In the genomic region with DNA sequence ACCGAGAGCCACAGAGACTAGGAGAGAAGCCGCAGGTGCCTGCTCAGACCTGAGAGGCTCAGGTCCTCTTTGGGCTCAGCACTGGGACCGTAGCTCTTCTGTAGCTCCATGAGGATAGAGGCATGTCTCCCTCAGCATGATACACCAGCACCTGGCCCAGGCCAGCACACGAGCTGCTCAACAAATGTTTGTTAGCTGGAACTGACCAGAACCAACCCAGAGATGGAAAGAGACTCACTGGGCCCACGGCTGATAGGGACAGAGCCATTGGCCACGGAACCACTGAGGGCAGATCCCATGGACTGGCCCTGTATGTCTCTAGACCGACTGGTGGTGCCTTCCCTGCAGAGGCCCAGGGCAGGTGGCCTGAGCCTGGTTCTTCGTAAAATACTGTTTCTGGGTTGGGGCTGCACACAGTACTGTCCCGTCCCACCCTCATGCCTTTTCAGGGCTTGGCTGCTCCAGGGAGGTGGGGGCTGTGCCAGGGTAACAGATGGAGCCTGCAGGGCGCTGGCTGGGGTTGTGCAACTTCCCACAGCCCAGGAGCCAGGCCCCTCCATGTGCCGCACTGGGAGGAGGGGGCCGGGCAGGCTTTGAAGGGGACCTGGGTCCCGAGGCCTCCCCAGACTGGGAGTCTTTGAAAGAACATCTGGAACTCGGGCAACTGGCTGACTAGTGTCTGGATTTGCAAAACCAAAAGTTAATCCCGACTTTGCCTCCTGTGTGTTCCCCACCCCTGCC, we compare ENCODE assay signal across 12 cellular contexts. TPM values are rescaled to one million over a fixed set of nuclear protein-coding genes. Genes with fewer than 3 reads are reported as not detected.
A peak's percentile ranks its signal among the peaks of the same experiment; 100 is the strongest.
DNase-seq lines count a peak whose midpoint lies in the region; ATAC-seq, FAIRE-seq and TF ChIP-seq lines count a peak whose summit lies in the region.
"Had no signal": no experiment of that assay in that cellular context is flagged by ENCODE, and none has a peak within 500 bp of the region (broad histone marks: within the 10 kb centered on the region; RNA-seq: fewer than 3 reads in every experiment).

No MANE protein-coding gene starts in this region.

- no peaks in the 10 kb centered on the region for H4K20me1 ChIP-seq in H1 (replicated peaks in 1 of 2; ENCODE audit: control insufficient read depth in 1 of 2, insufficient read depth in 2 of 2, low read length in 2 of 2)

- H3K56ac ChIP-seq in H1 (replicated peaks; ENCODE audit: insufficient read length, low read depth, low read length) = no peak overlapping the region

- no peak for ATAC-seq in heart left ventricle
- ATAC-seq in left cardiac atrium = no peak
- no peak for ATAC-seq in HG02623 (IDR thresholded peaks at IDR 0.05; ENCODE audit: unreplicated experiment)
- ATAC-seq in HG02973 (IDR thresholded peaks at IDR 0.05; ENCODE audit: unreplicated experiment) = no peak

- no peak for TF ChIP-seq RAD21 in H1 (IDR thresholded peaks at IDR 0.05 in 1 of 2, conservative IDR thresholded peaks at IDR 0.05 in 1 of 2; ENCODE audit: low read depth in 2 of 2, low read length in 2 of 2)

- H3K36me3 ChIP-seq in heart left ventricle = no peaks in the 10 kb centered on the region
- no peaks in the 10 kb centered on the region; a peak in 1 of 8 replicates for H3K36me3 ChIP-seq in H1 (ENCODE audit: control insufficient read depth in 2 of 4, insufficient read depth in 4 of 4, low read length in 3 of 4)
- H3K36me3 ChIP-seq in thymus (ENCODE audit: control insufficient read depth, insufficient read depth) = no peaks in the 10 kb centered on the region

- no peak overlapping the region for H2AK5ac ChIP-seq in H1 (ENCODE audit: low read depth, low read length)

- no peak overlapping the region for H2BK5ac ChIP-seq in H1 (ENCODE audit: low read depth, low read length)

- no peak overlapping the region for H3K4ac ChIP-seq in H1 (replicated peaks; ENCODE audit: insufficient read length, low read depth, low read length)

- no peak overlapping the region for H3K9ac ChIP-seq in H1 (replicated peaks in 1 of 4; ENCODE audit: extremely low read depth in 1 of 4, low read depth in 3 of 4, low read length in 3 of 4)

- no peak for FAIRE-seq in H1 (lab: Jason Lieb, UNC)
- FAIRE-seq: H54 had no signal

- POLR2A ChIA-PET in H1 (lab: Charles Lee; ENCODE audit: partially characterized antibody) = interaction anchor here (0.7 to 3.5 kb wide), 6 partner anchors 12 to 185 kb away, joined by 3 to 24 read pairs (median 3); no protein-coding TSS in a partner anchor

- H4K91ac ChIP-seq in H1 (replicated peaks; ENCODE audit: insufficient read length, low read length) = no peak overlapping the region

- H3K79me1 ChIP-seq in H1 (ENCODE audit: low read depth, low read length) = no peaks in the 10 kb centered on the region

- intact Hi-C loops in heart left ventricle (cut with DNase I) (no loop called here), left cardiac atrium (cut with DNase I) (loop anchor here in 1 of 2 donors (2.0 kb wide), 1 partner anchor 80 kb away; no protein-coding TSS in a partner anchor)

- H2BK20ac ChIP-seq in H1 (ENCODE audit: low read length) = no peak overlapping the region

- CTCF ChIA-PET in H1 (lab: Charles Lee; ENCODE audit: partially characterized antibody) = interaction anchor here (0.6 to 7.3 kb wide), 14 partner anchors 9 to 220 kb away, joined by 3 to 73 read pairs (median 10); partner anchors contain the start of genes LKAAEAR1, OPRL1, PRPF6 and RGS19

- no peaks in the 10 kb centered on the region for H3K79me2 ChIP-seq in H1 (ENCODE audit: control insufficient read depth in 1 of 2, insufficient read depth in 2 of 2, low read length in 2 of 2)

- DNase-seq in heart left ventricle = no peak
- DNase-seq in left cardiac atrium = no peak
- peak; percentile 29 for DNase-seq in NCI-H69 (lab: John Stamatoyannopoulos, UW)
- no peak for DNase-seq in H1 (ENCODE audit: low read depth in 1 of 2, low spot score in 2 of 2)
- DNase-seq in Ammon's horn (ENCODE audit: low spot score) = no peak
- DNase-seq: effector CD8-positive, alpha-beta T cell; immature natural killer cell; posterior cingulate gyrus had no signal

- H3K23ac ChIP-seq in H1 (ENCODE audit: insufficient read length) = no peak overlapping the region

- no peak for TF ChIP-seq EP300 in H1 (IDR thresholded peaks at IDR 0.05; ENCODE audit: borderline replicate concordance in 1 of 2, low read depth in 2 of 2, low read length in 2 of 2)

- H3K4me3 ChIP-seq in heart left ventricle (peak overlapping the region in 8 of 12 donors; percentile 42 to 61 (median 49)), H1 (ENCODE audit: extremely low read depth in 1 of 4, insufficient read depth in 2 of 4, low read depth in 3 of 4, low read length in 4 of 4) (peak overlapping the region in 1 of 4 experiments; percentile 66; a peak in 1 of 8 replicates), thymus (ENCODE audit: low read length) (peak overlapping the region; percentile 57)

- peaks cover 3% of the 10 kb centered on the region; the same call in 1 of the 2 replicates for H3K23me2 ChIP-seq in H1 (ENCODE audit: low read depth, low read length)

- TF ChIP-seq POLR2A in heart left ventricle (IDR thresholded peaks at IDR 0.05) (no peak), H1 (IDR thresholded peaks at IDR 0.05; ENCODE audit: control extremely low read depth in 1 of 2, low read depth in 2 of 2, low read length in 2 of 2) (no peak)

- 46 to 56% (median 52%) methylated on average over 12 to 15 of the region's 15 CpGs for WGBS in heart left ventricle, 4 donors
- 82% methylated on average over 15 of the region's 15 CpGs; no CpG with 5 or more reads in 1 of the 2 experiments for WGBS in H1 (ENCODE audit: extremely low coverage in 1 of 2, insufficient coverage in 1 of 2, insufficient read length in 1 of 2, insufficient replicate concordance in 2 of 2, low coverage in 1 of 2, low lambda C conversion rate in 2 of 2, missing lambda C conversion rate in 1 of 2), 2 experiments
- 42% methylated on average over 15 of the region's 15 CpGs for WGBS in thymus

- H3K4me1 ChIP-seq in heart left ventricle (peaks cover 8 to 61% (median 35%) of the 10 kb centered on the region in 12 donors), H1 (replicated peaks in 1 of 4; ENCODE audit: control insufficient read depth in 3 of 4, insufficient read depth in 4 of 4, low read length in 3 of 4) (peaks cover 0 to 28% (median 14%) of the 10 kb centered on the region in 4 experiments; a peak in 6 of 7 replicates), thymus (ENCODE audit: control insufficient read depth, insufficient read depth, low read length) (peaks cover 28% of the 10 kb centered on the region)

- H3K14ac ChIP-seq in H1 (ENCODE audit: insufficient read length) = no peak overlapping the region

- H2BK12ac ChIP-seq in H1 (ENCODE audit: low read depth, low read length) = peak overlapping the region; percentile 43; the same call in 1 of the 2 replicates

- H2AFZ ChIP-seq in H1 (ENCODE audit: low read length) = no peak overlapping the region

- H4K8ac ChIP-seq in H1 (ENCODE audit: extremely low read depth, insufficient read depth, low read length) = no peak overlapping the region

- no peak overlapping the region for H3K18ac ChIP-seq in H1 (ENCODE audit: extremely low read depth, low read length)

- H2BK15ac ChIP-seq in H1 (ENCODE audit: low read length) = no peak overlapping the region

- peaks cover 0 to 75% (median 51%) of the 10 kb centered on the region in 9 donors for H3K27me3 ChIP-seq in heart left ventricle
- peaks cover 21 to 76% (median 62%) of the 10 kb centered on the region in 4 experiments for H3K27me3 ChIP-seq in H1 (replicated peaks in 1 of 4; ENCODE audit: control insufficient read depth in 3 of 4, extremely low read depth in 1 of 4, insufficient read depth in 3 of 4, low read length in 3 of 4)
- peaks cover 12% of the 10 kb centered on the region for H3K27me3 ChIP-seq in thymus (ENCODE audit: control insufficient read depth, insufficient read depth)

- no peak overlapping the region for H2BK120ac ChIP-seq in H1 (replicated peaks; ENCODE audit: low read depth, low read length)

- H3K4me2 ChIP-seq in H1 (ENCODE audit: insufficient read depth in 1 of 2, low read depth in 2 of 2, low read length in 2 of 2) = peak overlapping the region in 1 of 2 experiments; percentile 63; a peak in 1 of 4 replicates

- H3K9me3 ChIP-seq in heart left ventricle = no peaks in the 10 kb centered on the region
- no peaks in the 10 kb centered on the region for H3K9me3 ChIP-seq in H1 (ENCODE audit: insufficient read depth in 2 of 2, low read depth in 1 of 2, low read length in 1 of 2)
- H3K9me3 ChIP-seq in thymus (ENCODE audit: control insufficient read depth) = no peaks in the 10 kb centered on the region

- TF ChIP-seq CTCF in heart left ventricle (IDR thresholded peaks at IDR 0.05) = no peak
- no peak for TF ChIP-seq CTCF in H1 (IDR thresholded peaks at IDR 0.05; ENCODE audit: control extremely low read depth in 1 of 3, insufficient read depth in 1 of 3, low read depth in 1 of 3, low read length in 3 of 3)

- H4K5ac ChIP-seq in H1 (ENCODE audit: insufficient read length, low read depth, low read length) = no peak overlapping the region

- H3K27ac ChIP-seq in heart left ventricle (peak overlapping the region in 11 of 12 donors; percentile 60 to 93 (median 82)), H1 (ENCODE audit: low read depth, low read length) (no peak overlapping the region), thymus (ENCODE audit: low read depth) (peak overlapping the region; percentile 6)

RNA-seq across cellular contexts. Expression of gene C20orf204, which starts 5.2 kb away (rescaled TPM):
- total RNA-seq in heart left ventricle (1 to 10 TPM in 1 of 9 donors, under 1 TPM in 8; 0.16 to 1.2 (median 0.56) TPM), left cardiac atrium (1 to 10 TPM in 1 of 2 donors, under 1 TPM in 1; 0.29 to 1.0 TPM)
- polyA plus RNA-seq in heart left ventricle (under 1 TPM; 0.35 to 0.42 TPM), H1 (2011; rRNA removed) (0.39 and 0.96 TPM in 2 replicates), thymus (8.2 TPM)
- 0.52 and 0.61 TPM in 2 replicates for total RNA-seq in H1 (2021; fragmentation: NEBNext Ultra II Directional; extraction: Animal tissue kit (Norgen Biotek cat#: 25700))
- polyA plus RNA-seq in H1 (2011; cell fraction: cytosol; rRNA removed) = 0.36 TPM
- polyA plus RNA-seq in H1 (2011; cell fraction: nucleus; rRNA removed) = 2.6 TPM
- 0.10 to 0.39 TPM (median 0.25 TPM) in 4 replicates for polyA plus RNA-seq in H1 (2012, experiment 1 of 2)
- polyA plus RNA-seq in H1 (2012, experiment 2 of 2) = 0.13 TPM
- 0.57 TPM for polyA plus RNA-seq in H1 (2013, experiment 1 of 2)
- polyA plus RNA-seq in H1 (2013, experiment 2 of 2) = 0.40 TPM
- polyA minus RNA-seq in H1 (2011; rRNA and poly(A)+ RNA removed) = 0.29 and 0.41 TPM in 2 replicates
- polyA minus RNA-seq in H1 (2011; cell fraction: cytosol; rRNA and poly(A)+ RNA removed) = 0.22 TPM
- polyA minus RNA-seq in H1 (2011; cell fraction: nucleus; rRNA and poly(A)+ RNA removed) = 2.3 TPM
- polyA plus RNA-seq: immature natural killer cell had no signal

RNA-seq across cellular contexts. Expression of gene SOX18, which starts 8.2 kb away (rescaled TPM):
- total RNA-seq in heart left ventricle (10 to 100 TPM; 37.0 to 75.9 (median 50.7) TPM), left cardiac atrium (10 to 100 TPM; 39.4 to 83.4 TPM)
- polyA plus RNA-seq in heart left ventricle (10 to 100 TPM; 23.5 to 31.1 TPM), H1 (2011; rRNA removed) (0.08 and 0.09 TPM in 2 replicates), thymus (17.2 TPM)
- 0.23 TPM in 1 of 2 replicates, not detected in the other for total RNA-seq in H1 (2021; fragmentation: NEBNext Ultra II Directional; extraction: Animal tissue kit (Norgen Biotek cat#: 25700))
- not detected for polyA plus RNA-seq in H1 (2011; cell fraction: cytosol; rRNA removed)
- 0.13 TPM for polyA plus RNA-seq in H1 (2011; cell fraction: nucleus; rRNA removed)
- polyA plus RNA-seq in H1 (2012, experiment 1 of 2) = 0.14 to 0.16 TPM in 2 of 4 replicates, not detected in the others
- 0.22 TPM for polyA plus RNA-seq in H1 (2012, experiment 2 of 2)
- polyA plus RNA-seq in H1 (2013, experiment 1 of 2) = 0.34 TPM
- 0.39 TPM for polyA plus RNA-seq in H1 (2013, experiment 2 of 2)
- not detected in 2 replicates for polyA minus RNA-seq in H1 (2011; rRNA and poly(A)+ RNA removed)
- polyA minus RNA-seq in H1 (2011; cell fraction: cytosol; rRNA and poly(A)+ RNA removed) = not detected
- polyA minus RNA-seq in H1 (2011; cell fraction: nucleus; rRNA and poly(A)+ RNA removed) = 0.30 TPM
- polyA plus RNA-seq: immature natural killer cell had no signal

RNA-seq across cellular contexts. Expression of gene TCEA2, which starts 21.8 kb away (rescaled TPM):
- total RNA-seq in heart left ventricle (10 to 100 TPM; 19.2 to 52.1 (median 42.9) TPM), left cardiac atrium (10 to 100 TPM; 44.7 to 46.4 TPM)
- polyA plus RNA-seq in heart left ventricle (10 to 100 TPM; 23.6 to 32.9 TPM), H1 (2011; rRNA removed) (42.3 and 66.0 TPM in 2 replicates), thymus (53.2 TPM)
- total RNA-seq in H1 (2021; fragmentation: NEBNext Ultra II Directional; extraction: Animal tissue kit (Norgen Biotek cat#: 25700)) = 41.4 and 46.3 TPM in 2 replicates
- 52.5 TPM for polyA plus RNA-seq in H1 (2011; cell fraction: cytosol; rRNA removed)
- 118 TPM for polyA plus RNA-seq in H1 (2011; cell fraction: nucleus; rRNA removed)
- polyA plus RNA-seq in H1 (2012, experiment 1 of 2) = 34.2 to 60.1 TPM (median 48.8 TPM) in 4 replicates
- polyA plus RNA-seq in H1 (2012, experiment 2 of 2) = 35.4 TPM
- polyA plus RNA-seq in H1 (2013, experiment 1 of 2) = 55.3 TPM
- polyA plus RNA-seq in H1 (2013, experiment 2 of 2) = 51.7 TPM
- polyA minus RNA-seq in H1 (2011; rRNA and poly(A)+ RNA removed) = 9.5 and 12.8 TPM in 2 replicates
- polyA minus RNA-seq in H1 (2011; cell fraction: cytosol; rRNA and poly(A)+ RNA removed) = 14.2 TPM
- 35.6 TPM for polyA minus RNA-seq in H1 (2011; cell fraction: nucleus; rRNA and poly(A)+ RNA removed)

RNA-seq across cellular contexts. Expression of gene RGS19, which starts 38.1 kb away (rescaled TPM):
- total RNA-seq in heart left ventricle (10 to 100 TPM in 2 of 9 donors, 1 to 10 TPM in 7; 3.2 to 25.6 (median 5.3) TPM), left cardiac atrium (1 to 10 TPM; 9.7 to 10.0 TPM)
- polyA plus RNA-seq in heart left ventricle (1 to 10 TPM; 3.7 to 6.5 TPM), H1 (2011; rRNA removed) (16.8 and 21.9 TPM in 2 replicates), thymus (27.2 TPM)
- 12.7 and 13.1 TPM in 2 replicates for total RNA-seq in H1 (2021; fragmentation: NEBNext Ultra II Directional; extraction: Animal tissue kit (Norgen Biotek cat#: 25700))
- 14.6 TPM for polyA plus RNA-seq in H1 (2011; cell fraction: cytosol; rRNA removed)
- 18.9 TPM for polyA plus RNA-seq in H1 (2011; cell fraction: nucleus; rRNA removed)
- polyA plus RNA-seq in H1 (2012, experiment 1 of 2) = 9.5 to 12.1 TPM (median 10.6 TPM) in 4 replicates
- 8.8 TPM for polyA plus RNA-seq in H1 (2012, experiment 2 of 2)
- polyA plus RNA-seq in H1 (2013, experiment 1 of 2) = 9.0 TPM
- 8.9 TPM for polyA plus RNA-seq in H1 (2013, experiment 2 of 2)
- polyA minus RNA-seq in H1 (2011; rRNA and poly(A)+ RNA removed) = 4.3 and 4.8 TPM in 2 replicates
- 8.7 TPM for polyA minus RNA-seq in H1 (2011; cell fraction: cytosol; rRNA and poly(A)+ RNA removed)
- polyA minus RNA-seq in H1 (2011; cell fraction: nucleus; rRNA and poly(A)+ RNA removed) = 6.3 TPM

RNA-seq across cellular contexts. Expression of gene OPRL1, which starts 38.7 kb away (rescaled TPM):
- total RNA-seq in heart left ventricle (1 to 10 TPM in 3 of 9 donors, under 1 TPM in 6; 0.18 to 1.9 (median 0.67) TPM), left cardiac atrium (under 1 TPM; 0.71 to 0.97 TPM)
- polyA plus RNA-seq in heart left ventricle (under 1 TPM; 0.21 to 0.27 TPM), H1 (2011; rRNA removed) (0.98 and 2.0 TPM in 2 replicates), thymus (1.1 TPM)
- 0.52 and 0.63 TPM in 2 replicates for total RNA-seq in H1 (2021; fragmentation: NEBNext Ultra II Directional; extraction: Animal tissue kit (Norgen Biotek cat#: 25700))
- polyA plus RNA-seq in H1 (2011; cell fraction: cytosol; rRNA removed) = 1.3 TPM
- 2.1 TPM for polyA plus RNA-seq in H1 (2011; cell fraction: nucleus; rRNA removed)
- 0.52 to 1.4 TPM (median 1.1 TPM) in 4 replicates for polyA plus RNA-seq in H1 (2012, experiment 1 of 2)
- 0.81 TPM for polyA plus RNA-seq in H1 (2012, experiment 2 of 2)
- 0.39 TPM for polyA plus RNA-seq in H1 (2013, experiment 1 of 2)
- 0.46 TPM for polyA plus RNA-seq in H1 (2013, experiment 2 of 2)
- polyA minus RNA-seq in H1 (2011; rRNA and poly(A)+ RNA removed) = 1.2 and 1.4 TPM in 2 replicates
- polyA minus RNA-seq in H1 (2011; cell fraction: cytosol; rRNA and poly(A)+ RNA removed) = 1.4 TPM
- 0.50 TPM for polyA minus RNA-seq in H1 (2011; cell fraction: nucleus; rRNA and poly(A)+ RNA removed)

Comparison
In these comparisons a context has a peak if more than half of its experiments do, and no peak if none do; other contexts are left out.
1. RNA of gene SOX18, which starts 8.2 kb away (total RNA-seq): 39.4 to 83.4 TPM in left cardiac atrium and 37.0 to 75.9 TPM in heart left ventricle; 0.23 TPM in H1; every median in the first group is over 10 times any median in the second.